ENCODE assay signal across 19 cellular contexts in genomic region chr7:74307738-74308505, GRCh38. TPM values are rescaled to one million over a fixed set of nuclear protein-coding genes. Genes with fewer than 3 reads are reported as not detected.
DNase-seq lines count a peak whose midpoint lies in the region; ATAC-seq, FAIRE-seq and TF ChIP-seq lines count a peak whose summit lies in the region.
"Had no signal": no experiment of that assay in that cellular context is flagged by ENCODE, and none has a peak within 500 bp of the region (broad histone marks: within the 10 kb centered on the region; RNA-seq: fewer than 3 reads in every experiment).

No MANE protein-coding gene starts in this region.

- no peaks in the 10 kb centered on the region for H3K9me3 Mint-ChIP-seq in mesothelial cell of epicardium
- H3K9me3 Mint-ChIP-seq: CD4-positive, alpha-beta T cell had no signal

- peaks cover 0 to 21% (median 8%) of the 10 kb centered on the region in 3 donors for H3K4me1 ChIP-seq in pancreas
- peaks cover 7 to 10% of the 10 kb centered on the region in 2 donors for H3K4me1 ChIP-seq in gastrocnemius medialis

- peak; percentile 75 to 80 (median 77) for ATAC-seq in pancreas
- no peak for ATAC-seq in gastrocnemius medialis

- in situ Hi-C loops in gastrocnemius medialis (cut with MboI; ENCODE audit: low sequenced_read_pairs in 4 of 4): no loop called here

- H3K36me3 ChIP-seq in pancreas: no peaks in the 10 kb centered on the region
- no peaks in the 10 kb centered on the region for H3K36me3 ChIP-seq in gastrocnemius medialis
- H3K36me3 ChIP-seq: heart right ventricle, ovary, SJCRH30 had no signal

- TF ChIP-seq CTCF in dorsolateral prefrontal cortex (IDR thresholded peaks at IDR 0.05 in 54 of 56, conservative IDR thresholded peaks at IDR 0.05 in 2 of 56; ENCODE audit: low read depth in 1 of 56, partially characterized antibody in 56 of 56) (no peak), pancreas (IDR thresholded peaks at IDR 0.05) (no peak), gastrocnemius medialis (IDR thresholded peaks at IDR 0.05 in 4 of 5, conservative IDR thresholded peaks at IDR 0.05 in 1 of 5) (no peak), mesothelial cell of epicardium (IDR thresholded peaks at IDR 0.05; ENCODE audit: unreplicated experiment) (no peak)

- H3K36me3 Mint-ChIP-seq in mesothelial cell of epicardium: no peaks in the 10 kb centered on the region

- no peaks in the 10 kb centered on the region for H3K27me3 Mint-ChIP-seq in mesothelial cell of epicardium (ENCODE audit: low read depth)

- H3K27ac Mint-ChIP-seq in mesothelial cell of epicardium: no peak overlapping the region
- H3K27ac Mint-ChIP-seq: CD4-positive, alpha-beta T cell had no signal

- peaks cover 6% of the 10 kb centered on the region for H3K4me1 Mint-ChIP-seq in mesothelial cell of epicardium

- intact Hi-C loops in dorsolateral prefrontal cortex (cut with DNase I): loop anchor here in 1 of 2 donors (10.0 kb wide), 1 partner anchor 463 kb away; the partner anchor contains the start of gene METTL27
- intact Hi-C loops in pancreas (cut with DNase I): no loop called here
- intact Hi-C loops in gastrocnemius medialis (cut with DNase I; ENCODE audit: low total_unique reads): no loop called here

- no peaks in the 10 kb centered on the region for H3K27me3 ChIP-seq in dorsolateral prefrontal cortex
- no peaks in the 10 kb centered on the region for H3K27me3 ChIP-seq in pancreas
- peaks cover 0 to 8% (median 3%) of the 10 kb centered on the region in 3 donors for H3K27me3 ChIP-seq in gastrocnemius medialis
- H3K27me3 ChIP-seq: ovary, SJCRH30, tibial artery had no signal

- H3K4me3 ChIP-seq in dorsolateral prefrontal cortex (peak overlapping the region in 12 of 59 donors; percentile 26 to 62 (median 44)), pancreas (no peak overlapping the region), gastrocnemius medialis (no peak overlapping the region)
- H3K4me3 ChIP-seq: ovary had no signal

- no peak overlapping the region for H3K4me3 Mint-ChIP-seq in mesothelial cell of epicardium

- WGBS in pancreas, 2 donors: 55% methylated on average over 10 of the region's 10 CpGs

- DNase-seq in DMS 273 (lab: John Stamatoyannopoulos, UW; ENCODE audit: unreplicated experiment): peak; percentile 41
- no peak for DNase-seq in DMS 273 treated with DMSO at 0.1 percent for 48 hours (lab: John Stamatoyannopoulos, UW)
- DNase-seq in M059J (ENCODE audit: low read depth): peak; percentile 59
- DNase-seq in dorsolateral prefrontal cortex: peak in 2 of 10 donors; percentile 18 to 50
- peak in 5 of 6 donors; percentile 47 to 81 (median 69) for DNase-seq in pancreas
- DNase-seq in gastrocnemius medialis: no peak
- no peak for DNase-seq in mesothelial cell of epicardium (ENCODE audit: low spot score in 2 of 2, unreplicated experiment in 2 of 2)
- DNase-seq in islet precursor cell: no peak
- DNase-seq: 8988T; activated CD4-positive, alpha-beta T cell treated with anti-CD3 and anti-CD28 coated beads for 4 hours; activated CD8-positive, alpha-beta memory T cell treated with anti-CD3 and anti-CD28 coated beads, Interleukin-2, amount 50 U/mL, for 48 hours; CD4-positive, alpha-beta T cell; NCI-H1092 treated with DMSO at 0.1 percent for 48 hours; ovary; stimulated activated CD4-positive, alpha-beta T cell treated with anti-CD3 and anti-CD28 coated beads, Interleukin-4, amount 100 ng/mL, for 1 hour; tibial artery had no signal

- no peak for TF ChIP-seq POLR2A in gastrocnemius medialis (IDR thresholded peaks at IDR 0.05)

- H3K9me3 ChIP-seq in pancreas (no peaks in the 10 kb centered on the region), gastrocnemius medialis (no peaks in the 10 kb centered on the region)
- H3K9me3 ChIP-seq: heart right ventricle, ovary, SJCRH30, tibial artery had no signal

- H3K27ac ChIP-seq in dorsolateral prefrontal cortex: peak overlapping the region; percentile 20 to 95 (median 89)
- H3K27ac ChIP-seq in pancreas: no peak overlapping the region
- H3K27ac ChIP-seq in gastrocnemius medialis: no peak overlapping the region
- H3K27ac ChIP-seq: ovary had no signal

- no peak for FAIRE-seq in pancreas (lab: Jason Lieb, UNC)
- FAIRE-seq: keratinocyte had no signal

RNA-seq across cellular contexts. Expression of gene CLIP2, which starts 18.7 kb away (rescaled TPM):
- 11.5 and 18.8 TPM in 2 replicates for total RNA-seq in M059J (2014; rRNA removed; shearing (Covaris generic))
- total RNA-seq in dorsolateral prefrontal cortex (100 to 1,000 TPM; 111 to 263 (median 148) TPM), pancreas (10 to 100 TPM; 14.7 to 29.8 (median 20.8) TPM), gastrocnemius medialis (10 to 100 TPM in 1 of 4 donors, 1 to 10 TPM in 3; 2.0 to 10.0 (median 4.2) TPM), mesothelial cell of epicardium (34.1 to 40.8 TPM (median 40.2 TPM) in 3 replicates)
- 10 to 100 TPM in 1 of 2 donors, 1 to 10 TPM in 1; 8.5 to 30.6 TPM for polyA plus RNA-seq in pancreas

RNA-seq across cellular contexts. Expression of gene RFC2, which starts 53.7 kb away (rescaled TPM):
- total RNA-seq in M059J (2014; rRNA removed; shearing (Covaris generic)): 72.9 and 105 TPM in 2 replicates
- total RNA-seq in dorsolateral prefrontal cortex (10 to 100 TPM; 10.9 to 31.7 (median 19.3) TPM), pancreas (10 to 100 TPM in 1 of 6 donors, 1 to 10 TPM in 5; 8.8 to 10.4 (median 9.3) TPM), gastrocnemius medialis (10 to 100 TPM in 3 of 4 donors, 1 to 10 TPM in 1; 8.2 to 15.2 (median 12.7) TPM), mesothelial cell of epicardium (25.8 to 30.0 TPM (median 25.8 TPM) in 3 replicates)
- 10 to 100 TPM in 1 of 2 donors, 1 to 10 TPM in 1; 8.1 to 11.4 TPM for polyA plus RNA-seq in pancreas

Comparison
In these comparisons a context has a peak if more than half of its experiments do, and no peak if none do; other contexts are left out.
1. DNase-seq: peak in DMS 273 (single experiment), M059J (single experiment) and pancreas (5 of 6); none in DMS 273 treated with DMSO at 0.1 percent for 48 hours (single experiment), gastrocnemius medialis (0 of 2), mesothelial cell of epicardium (0 of 2) and islet precursor cell (single experiment).
2. H3K27ac ChIP-seq: peak in dorsolateral prefrontal cortex (59 of 59); none in pancreas (0 of 4) and gastrocnemius medialis (0 of 4).
3. ATAC-seq: peak in pancreas (4 of 4); none in gastrocnemius medialis (0 of 2).